ENCODE assay signal across 1 cellular context in genomic region chr11:18321991-18322711, GRCh38.
TF ChIP-seq lines count a peak whose summit lies in the region.

GTF2H1 (plus strand) TSS chr11:18322567; CDS start chr11:18333075, 10,508 bp downstream.
HPS5 (minus strand) TSS chr11:18322140; CDS start chr11:18317858, 4,282 bp downstream.

TF ChIP-seq in GM12878, 131 proteins besides CTCF, POLR2A, EP300 and RAD21 (continued from another document and continues in another):
- TF ChIP-seq ZNF687 (IDR thresholded peaks at IDR 0.05), result peak; percentile 41
- peak; percentile 87 for TF ChIP-seq SMAD5 (IDR thresholded peaks at IDR 0.05; ENCODE audit: low read depth)
- TF ChIP-seq NBN (IDR thresholded peaks at IDR 0.05), result peak; percentile 99
- peak; percentile 92 for TF ChIP-seq ZBTB40 (IDR thresholded peaks at IDR 0.05; ENCODE audit: borderline replicate concordance)
- TF ChIP-seq MLLT1 (IDR thresholded peaks at IDR 0.05), result peak; percentile 89
- TF ChIP-seq NFIC (IDR thresholded peaks at IDR 0.05; ENCODE audit: low read depth, low read length), result peak; percentile 35; the same call in 1 of the 2 replicates
- peak; percentile 55; the same call in 1 of the 2 replicates for TF ChIP-seq EED (IDR thresholded peaks at IDR 0.05; ENCODE audit: low read depth)
- TF ChIP-seq EZH2 (IDR thresholded peaks at IDR 0.05; ENCODE audit: borderline replicate concordance, control insufficient read depth, low read depth, low read length), result no peak
- peak; percentile 6; the same call in 1 of the 2 replicates for TF ChIP-seq ZNF384 (IDR thresholded peaks at IDR 0.05; ENCODE audit: borderline replicate concordance, low read depth, low read length)
- peak; percentile 63; the same call in 1 of the 2 replicates for TF ChIP-seq TARDBP (IDR thresholded peaks at IDR 0.05; ENCODE audit: borderline replicate concordance)
- TF ChIP-seq, protein P1, sequence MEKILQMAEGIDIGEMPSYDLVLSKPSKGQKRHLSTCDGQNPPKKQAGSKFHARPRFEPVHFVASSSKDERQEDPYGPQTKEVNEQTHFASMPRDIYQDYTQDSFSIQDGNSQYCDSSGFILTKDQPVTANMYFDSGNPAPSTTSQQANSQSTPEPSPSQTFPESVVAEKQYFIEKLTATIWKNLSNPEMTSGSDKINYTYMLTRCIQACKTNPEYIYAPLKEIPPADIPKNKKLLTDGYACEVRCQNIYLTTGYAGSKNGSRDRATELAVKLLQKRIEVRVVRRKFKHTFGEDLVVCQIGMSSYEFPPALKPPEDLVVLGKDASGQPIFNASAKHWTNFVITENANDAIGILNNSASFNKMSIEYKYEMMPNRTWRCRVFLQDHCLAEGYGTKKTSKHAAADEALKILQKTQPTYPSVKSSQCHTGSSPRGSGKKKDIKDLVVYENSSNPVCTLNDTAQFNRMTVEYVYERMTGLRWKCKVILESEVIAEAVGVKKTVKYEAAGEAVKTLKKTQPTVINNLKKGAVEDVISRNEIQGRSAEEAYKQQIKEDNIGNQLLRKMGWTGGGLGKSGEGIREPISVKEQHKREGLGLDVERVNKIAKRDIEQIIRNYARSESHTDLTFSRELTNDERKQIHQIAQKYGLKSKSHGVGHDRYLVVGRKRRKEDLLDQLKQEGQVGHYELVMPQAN (conservative IDR thresholded peaks at IDR 0.05), result peak; percentile 91
- peak; percentile 97 for TF ChIP-seq YY1 (IDR thresholded peaks at IDR 0.05; ENCODE audit: low read depth, low read length)
- TF ChIP-seq ZNF622 (IDR thresholded peaks at IDR 0.05), result no peak
- TF ChIP-seq IKZF2 (IDR thresholded peaks at IDR 0.05), result peak; percentile 50 to 73
- peak; percentile 92 for TF ChIP-seq BACH1 (IDR thresholded peaks at IDR 0.05; ENCODE audit: borderline replicate concordance)
- TF ChIP-seq SP1 (IDR thresholded peaks at IDR 0.05; ENCODE audit: low read depth, low read length), result peak; percentile 58
- peak; percentile 17; the same call in 1 of the 2 replicates for TF ChIP-seq ZSCAN29 (IDR thresholded peaks at IDR 0.05)
- TF ChIP-seq DPF2 (IDR thresholded peaks at IDR 0.05), result peak; percentile 88
- no peak for TF ChIP-seq KAT2A (conservative IDR thresholded peaks at IDR 0.05; ENCODE audit: control insufficient read depth, low read depth, low read length)
- peak; percentile 11; the same call in 1 of the 2 replicates for TF ChIP-seq TCF12 (IDR thresholded peaks at IDR 0.05; ENCODE audit: low read depth, low read length)
- peak; percentile 99; the same call in 1 of the 2 replicates for TF ChIP-seq RB1 (IDR thresholded peaks at IDR 0.05; ENCODE audit: borderline replicate concordance)
- TF ChIP-seq, protein P2, sequence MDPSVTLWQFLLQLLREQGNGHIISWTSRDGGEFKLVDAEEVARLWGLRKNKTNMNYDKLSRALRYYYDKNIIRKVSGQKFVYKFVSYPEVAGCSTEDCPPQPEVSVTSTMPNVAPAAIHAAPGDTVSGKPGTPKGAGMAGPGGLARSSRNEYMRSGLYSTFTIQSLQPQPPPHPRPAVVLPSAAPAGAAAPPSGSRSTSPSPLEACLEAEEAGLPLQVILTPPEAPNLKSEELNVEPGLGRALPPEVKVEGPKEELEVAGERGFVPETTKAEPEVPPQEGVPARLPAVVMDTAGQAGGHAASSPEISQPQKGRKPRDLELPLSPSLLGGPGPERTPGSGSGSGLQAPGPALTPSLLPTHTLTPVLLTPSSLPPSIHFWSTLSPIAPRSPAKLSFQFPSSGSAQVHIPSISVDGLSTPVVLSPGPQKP (IDR thresholded peaks at IDR 0.05; ENCODE audit: low read depth, low read length), result peak; percentile 90
- peak; percentile 95 for TF ChIP-seq IKZF1 (conservative IDR thresholded peaks at IDR 0.05)
- TF ChIP-seq SREBF1 (IDR thresholded peaks at IDR 0.05; ENCODE audit: low read length), result peak; percentile 41; the same call in 1 of the 2 replicates
- peak; percentile 70 for TF ChIP-seq LARP7 (IDR thresholded peaks at IDR 0.05)
- peak; percentile 78 for TF ChIP-seq PAX5 (IDR thresholded peaks at IDR 0.05; ENCODE audit: borderline replicate concordance, low read depth, low read length)
- peak; percentile 87 for TF ChIP-seq RELB (IDR thresholded peaks at IDR 0.05; ENCODE audit: low read depth)
- TF ChIP-seq SREBF2 (IDR thresholded peaks at IDR 0.05; ENCODE audit: low read length), result no peak
- TF ChIP-seq NR2F1 (conservative IDR thresholded peaks at IDR 0.05), result peak; percentile 51
- peak; percentile 99 for TF ChIP-seq ZNF207 (IDR thresholded peaks at IDR 0.05; ENCODE audit: borderline replicate concordance)
- peak; percentile 81 for TF ChIP-seq SIN3A (IDR thresholded peaks at IDR 0.05; ENCODE audit: low read depth, low read length)
- peak; percentile 99 for TF ChIP-seq ATF3 (IDR thresholded peaks at IDR 0.05; ENCODE audit: borderline replicate concordance, extremely low read depth, low read depth, low read length)
- peak; percentile 99 for TF ChIP-seq POLR2AphosphoS5 (IDR thresholded peaks at IDR 0.05; ENCODE audit: low read length)
- TF ChIP-seq, protein P3, sequence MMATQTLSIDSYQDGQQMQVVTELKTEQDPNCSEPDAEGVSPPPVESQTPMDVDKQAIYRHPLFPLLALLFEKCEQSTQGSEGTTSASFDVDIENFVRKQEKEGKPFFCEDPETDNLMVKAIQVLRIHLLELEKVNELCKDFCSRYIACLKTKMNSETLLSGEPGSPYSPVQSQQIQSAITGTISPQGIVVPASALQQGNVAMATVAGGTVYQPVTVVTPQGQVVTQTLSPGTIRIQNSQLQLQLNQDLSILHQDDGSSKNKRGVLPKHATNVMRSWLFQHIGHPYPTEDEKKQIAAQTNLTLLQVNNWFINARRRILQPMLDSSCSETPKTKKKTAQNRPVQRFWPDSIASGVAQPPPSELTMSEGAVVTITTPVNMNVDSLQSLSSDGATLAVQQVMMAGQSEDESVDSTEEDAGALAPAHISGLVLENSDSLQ (IDR thresholded peaks at IDR 0.05), result peak; percentile 50
- no peak; the same call in 1 of the 2 replicates for TF ChIP-seq CHD1 (IDR thresholded peaks at IDR 0.05; ENCODE audit: low read depth, low read length)
- TF ChIP-seq, protein P4, sequence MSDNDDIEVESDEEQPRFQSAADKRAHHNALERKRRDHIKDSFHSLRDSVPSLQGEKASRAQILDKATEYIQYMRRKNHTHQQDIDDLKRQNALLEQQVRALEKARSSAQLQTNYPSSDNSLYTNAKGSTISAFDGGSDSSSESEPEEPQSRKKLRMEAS (IDR thresholded peaks at IDR 0.05; ENCODE audit: low read depth, low read length), result peak; percentile 98
- TF ChIP-seq BMI1 (IDR thresholded peaks at IDR 0.05; ENCODE audit: borderline replicate concordance), result no peak
- TF ChIP-seq, protein P5, sequence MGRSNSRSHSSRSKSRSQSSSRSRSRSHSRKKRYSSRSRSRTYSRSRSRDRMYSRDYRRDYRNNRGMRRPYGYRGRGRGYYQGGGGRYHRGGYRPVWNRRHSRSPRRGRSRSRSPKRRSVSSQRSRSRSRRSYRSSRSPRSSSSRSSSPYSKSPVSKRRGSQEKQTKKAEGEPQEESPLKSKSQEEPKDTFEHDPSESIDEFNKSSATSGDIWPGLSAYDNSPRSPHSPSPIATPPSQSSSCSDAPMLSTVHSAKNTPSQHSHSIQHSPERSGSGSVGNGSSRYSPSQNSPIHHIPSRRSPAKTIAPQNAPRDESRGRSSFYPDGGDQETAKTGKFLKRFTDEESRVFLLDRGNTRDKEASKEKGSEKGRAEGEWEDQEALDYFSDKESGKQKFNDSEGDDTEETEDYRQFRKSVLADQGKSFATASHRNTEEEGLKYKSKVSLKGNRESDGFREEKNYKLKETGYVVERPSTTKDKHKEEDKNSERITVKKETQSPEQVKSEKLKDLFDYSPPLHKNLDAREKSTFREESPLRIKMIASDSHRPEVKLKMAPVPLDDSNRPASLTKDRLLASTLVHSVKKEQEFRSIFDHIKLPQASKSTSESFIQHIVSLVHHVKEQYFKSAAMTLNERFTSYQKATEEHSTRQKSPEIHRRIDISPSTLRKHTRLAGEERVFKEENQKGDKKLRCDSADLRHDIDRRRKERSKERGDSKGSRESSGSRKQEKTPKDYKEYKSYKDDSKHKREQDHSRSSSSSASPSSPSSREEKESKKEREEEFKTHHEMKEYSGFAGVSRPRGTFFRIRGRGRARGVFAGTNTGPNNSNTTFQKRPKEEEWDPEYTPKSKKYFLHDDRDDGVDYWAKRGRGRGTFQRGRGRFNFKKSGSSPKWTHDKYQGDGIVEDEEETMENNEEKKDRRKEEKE (IDR thresholded peaks at IDR 0.05), result 0 out of 2 replicates have a peak, but pooled peaks have one; percentile 36
